Comparison of ENCODE assay signal across 8 cellular contexts in the genomic region with DNA sequence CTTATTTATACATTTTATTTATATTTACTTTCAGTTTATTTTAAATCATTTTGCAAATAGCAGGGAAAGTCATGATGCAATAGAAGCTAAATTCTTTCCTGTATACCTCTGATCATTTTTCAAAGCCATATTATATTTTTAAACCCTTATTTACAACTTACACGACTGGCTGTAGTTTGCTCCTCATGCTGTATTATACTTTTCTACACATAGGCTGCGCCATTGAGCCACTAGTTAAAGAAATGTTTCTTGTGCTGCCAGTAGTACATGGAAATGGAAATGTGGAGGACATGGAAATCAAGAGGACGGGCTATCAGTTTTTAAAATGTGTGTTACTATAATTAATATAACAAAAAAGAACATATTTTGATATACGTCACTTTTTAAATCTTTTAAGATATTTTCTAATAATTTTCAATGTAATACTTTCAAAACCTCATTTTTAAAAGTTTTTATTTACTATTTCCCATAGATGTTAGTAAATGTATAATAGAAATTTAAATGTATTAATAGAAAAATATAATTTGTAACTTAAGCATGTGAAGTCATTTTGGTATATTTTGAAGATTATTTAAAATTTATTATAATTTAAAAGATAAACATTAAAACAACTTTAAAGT.
DNase-seq lines count a peak whose midpoint lies in the region; ATAC-seq, FAIRE-seq and TF ChIP-seq lines count a peak whose summit lies in the region.

No MANE protein-coding gene starts in this region.

- intact Hi-C loops in MCF 10A (cut with micrococcal nuclease) (loop anchor here (1.0 to 10.0 kb wide), 5 partner anchors 157 to 889 kb away; partner anchors contain the start of gene TCF7L2), transverse colon (cut with DNase I; ENCODE audit: low total_unique reads) (no loop called here)

- H2AFZ ChIP-seq in keratinocyte (ENCODE audit: control insufficient read depth, low read length): no peak overlapping the region

- H3K9ac ChIP-seq in keratinocyte (ENCODE audit: control insufficient read depth, extremely low read depth, insufficient read depth, low read length): no peak overlapping the region

- dilution Hi-C loops in keratinocyte (cut with MboI; ENCODE audit: extremely low pct_ligation_motif_present, low sequenced_read_pairs): no loop called here

- H4K20me1 ChIP-seq in keratinocyte (ENCODE audit: control insufficient read depth, extremely low read depth, insufficient read depth, low read length): no peaks in the 10 kb centered on the region

- H3K27ac ChIP-seq in HL-60 (replicated peaks) (no peak overlapping the region), keratinocyte (ENCODE audit: control insufficient read depth, insufficient read depth, low read length) (no peak overlapping the region), transverse colon (no peak overlapping the region)
- no peak overlapping the region for H3K27ac ChIP-seq in effector memory CD4-positive, alpha-beta T cell (ENCODE audit: insufficient read depth, low read length, poor library complexity, severe bottlenecking)

- no peak for TF ChIP-seq POLR2A in transverse colon (IDR thresholded peaks at IDR 0.05)

- no peaks in the 10 kb centered on the region for H3K36me3 Mint-ChIP-seq in MCF 10A (ENCODE audit: insufficient read depth, unreplicated experiment)

- POLR2A ChIA-PET in MCF 10A (lab: Yijun Ruan, JAX): interaction anchor here (1.1 kb wide), 1 partner anchor 393 kb away, joined by 3 read pairs; no protein-coding TSS in a partner anchor

- ATAC-seq in HG03108 (IDR thresholded peaks at IDR 0.05; ENCODE audit: unreplicated experiment): no peak

- H3K36me3 ChIP-seq in keratinocyte (ENCODE audit: control insufficient read depth in 2 of 2, extremely low read depth in 1 of 2, insufficient read depth in 2 of 2, low read length in 2 of 2) (no peaks in the 10 kb centered on the region), transverse colon (peaks cover 0 to 1% (median 0%) of the 10 kb centered on the region in 4 donors)
- H3K36me3 ChIP-seq in effector memory CD4-positive, alpha-beta T cell (ENCODE audit: control insufficient read depth, insufficient read depth, low read length): no peaks in the 10 kb centered on the region

- CTCF ChIA-PET in MCF 10A (lab: Yijun Ruan, JAX): interaction anchor here (0.6 to 2.9 kb wide), 13 partner anchors 20 to 823 kb away, joined by 3 to 15 read pairs (median 3); no protein-coding TSS in a partner anchor

- no peak overlapping the region for H3K27ac Mint-ChIP-seq in MCF 10A (ENCODE audit: low read depth, unreplicated experiment)

- H3K27me3 ChIP-seq in HL-60 (ENCODE audit: insufficient read depth, poor library complexity, severe bottlenecking) (no peaks in the 10 kb centered on the region), keratinocyte (ENCODE audit: control insufficient read depth, extremely low read depth, insufficient read depth, low read length) (no peaks in the 10 kb centered on the region), transverse colon (no peaks in the 10 kb centered on the region)
- H3K27me3 ChIP-seq in effector memory CD4-positive, alpha-beta T cell (replicated peaks; ENCODE audit: control insufficient read depth, insufficient read depth, low read length, poor library complexity, severe bottlenecking): no peaks in the 10 kb centered on the region

- no peaks in the 10 kb centered on the region for H3K9me3 Mint-ChIP-seq in MCF 10A (ENCODE audit: unreplicated experiment)

- H3K4me3 ChIP-seq in HL-60 (replicated peaks; ENCODE audit: insufficient read depth, low read length): no peak overlapping the region
- H3K4me3 ChIP-seq in keratinocyte (ENCODE audit: control insufficient read depth in 2 of 3, extremely low read depth in 1 of 3, insufficient read depth in 2 of 3, low read depth in 1 of 3, low read length in 3 of 3): no peak overlapping the region
- no peak overlapping the region for H3K4me3 ChIP-seq in transverse colon
- H3K4me3 ChIP-seq in effector memory CD4-positive, alpha-beta T cell (ENCODE audit: insufficient read depth, low read depth, low read length, poor library complexity, severe bottlenecking): no peak overlapping the region

- H3K4me3 Mint-ChIP-seq in MCF 10A (ENCODE audit: unreplicated experiment): no peak overlapping the region

- H3K9me3 ChIP-seq in keratinocyte (ENCODE audit: control insufficient read depth, low read depth, low read length): no peaks in the 10 kb centered on the region
- no peaks in the 10 kb centered on the region for H3K9me3 ChIP-seq in transverse colon
- no peaks in the 10 kb centered on the region for H3K9me3 ChIP-seq in effector memory CD4-positive, alpha-beta T cell (ENCODE audit: control insufficient read depth, low read length)

- TF ChIP-seq EP300 in transverse colon (IDR thresholded peaks at IDR 0.05; ENCODE audit: low read depth): no peak

- H3K27me3 Mint-ChIP-seq in MCF 10A (ENCODE audit: insufficient read depth, unreplicated experiment): no peaks in the 10 kb centered on the region

- peak; percentile 18 for TF ChIP-seq CTCF in HL-60 (IDR thresholded peaks at IDR 0.05; ENCODE audit: insufficient read depth, low read length)
- peak; percentile 80 for TF ChIP-seq CTCF in MCF 10A (IDR thresholded peaks at IDR 0.05; ENCODE audit: unreplicated experiment)
- peak; percentile 30 to 68 (median 57) for TF ChIP-seq CTCF in keratinocyte (optimal IDR thresholded peaks at IDR 0.05 in 1 of 3, IDR thresholded peaks at IDR 0.05 in 1 of 3, conservative IDR thresholded peaks at IDR 0.05 in 1 of 3; ENCODE audit: extremely low read depth in 1 of 3, insufficient read depth in 2 of 3, low read length in 3 of 3)
- peak; percentile 55 to 85 (median 68) for TF ChIP-seq CTCF in transverse colon (IDR thresholded peaks at IDR 0.05)

- peak; percentile 2 for DNase-seq in DMS79 treated with DMSO at 0.1 percent for 48 hours (lab: John Stamatoyannopoulos, UW)
- DNase-seq in HL-60 (ENCODE audit: low read depth in 1 of 2, low spot score in 1 of 2): peak; percentile 14 to 49
- peak; percentile 76 for DNase-seq in NCI-H82 (lab: John Stamatoyannopoulos, UW)
- DNase-seq in MCF 10A (ENCODE audit: unreplicated experiment): peak; percentile 78
- DNase-seq in keratinocyte (ENCODE audit: low read depth, low spot score): peak; percentile 23
- DNase-seq in transverse colon: peak; percentile 32
- DNase-seq in effector memory CD4-positive, alpha-beta T cell: no peak

- H3K4me1 Mint-ChIP-seq in MCF 10A (ENCODE audit: insufficient read depth, unreplicated experiment): no peaks in the 10 kb centered on the region

- peak; percentile 55 for FAIRE-seq in keratinocyte (lab: Jason Lieb, UNC)

- no peak overlapping the region for H3K4me2 ChIP-seq in keratinocyte (ENCODE audit: control insufficient read depth, extremely low read depth, insufficient read depth, low read depth, low read length)

- 47 to 56% methylated on average over 4 of the region's 4 CpGs for WGBS in transverse colon (ENCODE audit: low coverage in 1 of 2), 2 donors

- BruUV-seq in MCF 10A (replicated peaks; lab: Mats Ljungman, UMichigan): no TSS peak

- H3K4me1 ChIP-seq in keratinocyte (ENCODE audit: control insufficient read depth, extremely low read depth, insufficient read depth, low read length) (peaks cover 6% of the 10 kb centered on the region), transverse colon (peaks cover 0 to 13% (median 2%) of the 10 kb centered on the region in 4 donors)
- no peaks in the 10 kb centered on the region for H3K4me1 ChIP-seq in effector memory CD4-positive, alpha-beta T cell (ENCODE audit: control insufficient read depth, insufficient read depth, low read length, poor library complexity, severe bottlenecking)

- peaks cover 2% of the 10 kb centered on the region for H3K9me1 ChIP-seq in keratinocyte (ENCODE audit: control insufficient read depth, extremely low read depth, insufficient read depth, low read length)

- in situ Hi-C loops in transverse colon (cut with MboI; ENCODE audit: low pct_ligation_motif_present in 1 of 4, low pct_unique_long_range_greater_than_20kb in 1 of 4, low sequenced_read_pairs in 3 of 4): loop anchor here (25.0 kb wide), 2 partner anchors 547 to 822 kb away; no protein-coding TSS in a partner anchor

- H3K79me2 ChIP-seq in keratinocyte (ENCODE audit: control insufficient read depth, insufficient read depth, low read length): no peaks in the 10 kb centered on the region

Comparison
In these comparisons a context has a peak if more than half of its experiments do, and no peak if none do; other contexts are left out.
1. DNase-seq: peak in DMS79 treated with DMSO at 0.1 percent for 48 hours (single experiment), HL-60 (2 of 2), NCI-H82 (single experiment), MCF 10A (single experiment), keratinocyte (single experiment) and transverse colon (single experiment); none in effector memory CD4-positive, alpha-beta T cell (0 of 3).
2. CTCF ChIP-seq: peak in every context shown above with its lines; median percentile 80 in MCF 10A; 68 in transverse colon; 57 in keratinocyte; 18 in HL-60.